Comparison of ENCODE assay signal across 1 cellular context in genomic region chr7:151433721-151434400, GRCh38.
TF ChIP-seq lines count a peak whose summit lies in the region.

No MANE protein-coding gene starts in this region.

TF ChIP-seq in K562, 482 proteins besides CTCF, POLR2A, EP300 and RAD21:
- TF ChIP-seq ZNF644 (tag; IDR thresholded peaks at IDR 0.05; ENCODE audit: low read depth) (no peak), EGR1 (conservative IDR thresholded peaks at IDR 0.05) (0 out of 2 replicates have a peak, but pooled peaks have one; percentile 17)
